Comparison of ENCODE assay signal across 26 cellular contexts in the genomic region with DNA sequence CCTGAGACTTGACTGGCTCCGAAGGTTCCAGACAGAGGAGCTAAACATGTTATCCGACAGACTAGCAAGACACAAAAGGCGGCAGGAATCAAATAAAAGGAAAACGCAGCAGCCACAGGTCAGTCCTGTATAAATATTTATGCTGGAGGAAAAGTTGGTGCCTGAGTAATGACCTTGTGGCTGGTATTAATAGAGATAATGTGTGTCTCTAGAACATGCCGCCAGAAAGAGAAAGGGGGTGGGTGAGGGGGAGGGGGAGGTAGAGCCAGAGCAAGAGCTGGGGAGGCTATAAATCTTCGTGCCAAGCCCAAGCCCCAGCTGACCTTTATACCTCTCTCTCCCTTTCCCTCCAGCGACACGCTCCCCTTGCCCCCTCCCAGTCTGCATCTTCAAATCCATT.
DNase-seq lines count a peak whose midpoint lies in the region; ATAC-seq, FAIRE-seq and TF ChIP-seq lines count a peak whose summit lies in the region.
"Had no signal": no experiment of that assay in that cellular context is flagged by ENCODE, and none has a peak within 500 bp of the region (broad histone marks: within the 10 kb centered on the region; RNA-seq: fewer than 3 reads in every experiment).

No MANE protein-coding gene starts in this region.

- POLR2A ChIA-PET in HepG2 (lab: Yijun Ruan, JAX): no interaction called here

- H3K27ac ChIP-seq in HepG2 (ENCODE audit: extremely low read length, insufficient read depth, low read length): no peak overlapping the region
- no peak overlapping the region for H3K27ac ChIP-seq in right lobe of liver
- no peak overlapping the region for H3K27ac ChIP-seq in adrenal gland
- no peak overlapping the region for H3K27ac ChIP-seq in esophagus squamous epithelium
- H3K27ac ChIP-seq: 22Rv1, C4-2B, RWPE1 had no signal

- no peaks in the 10 kb centered on the region for H3K79me2 ChIP-seq in HepG2 (ENCODE audit: insufficient read depth, low read length)

- TF ChIP-seq POLR2A in HepG2 (IDR thresholded peaks at IDR 0.05; ENCODE audit: insufficient read depth in 1 of 2, low read depth in 2 of 2, low read length in 2 of 2): no peak
- no peak for TF ChIP-seq POLR2A in right lobe of liver (IDR thresholded peaks at IDR 0.05)
- TF ChIP-seq POLR2A in adrenal gland (IDR thresholded peaks at IDR 0.05): no peak
- TF ChIP-seq POLR2A in esophagus squamous epithelium (IDR thresholded peaks at IDR 0.05): no peak

- H3K36me3 Mint-ChIP-seq in nephron progenitor cell (ENCODE audit: low read depth): no peaks in the 10 kb centered on the region
- H3K36me3 Mint-ChIP-seq in T-helper 17 cell (ENCODE audit: low read depth): no peaks in the 10 kb centered on the region
- H3K36me3 Mint-ChIP-seq: CD8-positive, alpha-beta T cell had no signal

- no peak overlapping the region for H3K9ac ChIP-seq in HepG2 (ENCODE audit: insufficient read depth, low read depth, low read length)

- WGBS in HepG2 (ENCODE audit: low lambda C conversion rate): 31% methylated on average over 8 of the region's 8 CpGs
- 30% methylated on average over 8 of the region's 8 CpGs for WGBS in right lobe of liver (ENCODE audit: insufficient coverage, low coverage, low lambda C conversion rate, missing lambda C conversion rate)
- 25 to 32% (median 27%) methylated on average over 8 of the region's 8 CpGs for WGBS in adrenal gland, 4 donors
- 30 to 38% methylated on average over 7 to 8 of the region's 8 CpGs for WGBS in esophagus squamous epithelium, 2 donors

- peaks cover 68% of the 10 kb centered on the region for H3K4me1 Mint-ChIP-seq in nephron progenitor cell
- no peaks in the 10 kb centered on the region for H3K4me1 Mint-ChIP-seq in T-helper 17 cell
- H3K4me1 Mint-ChIP-seq: B cell had no signal

- intact Hi-C loops in HepG2 (cut with micrococcal nuclease; ENCODE audit: unreplicated experiment): no loop called here
- intact Hi-C loops in right lobe of liver (cut with DNase I): no loop called here
- intact Hi-C loops in adrenal gland (cut with DNase I): no loop called here
- intact Hi-C loops in esophagus squamous epithelium (cut with DNase I): no loop called here

- no TSS peak for BruUV-seq in HepG2 (replicated peaks; lab: Mats Ljungman, UMichigan)

- no peak overlapping the region for H2AFZ ChIP-seq in HepG2 (ENCODE audit: low read length)

- FAIRE-seq in HepG2 (lab: Jason Lieb, UNC): no peak
- FAIRE-seq: GM12878, H1 had no signal

- H3K27me3 ChIP-seq in HepG2 (ENCODE audit: control insufficient read depth in 1 of 2, insufficient read depth in 2 of 2, low read length in 2 of 2) (no peaks in the 10 kb centered on the region), right lobe of liver (no peaks in the 10 kb centered on the region), adrenal gland (no peaks in the 10 kb centered on the region), esophagus squamous epithelium (no peaks in the 10 kb centered on the region)

- no peak overlapping the region for H3K4me2 ChIP-seq in HepG2 (ENCODE audit: low read depth, low read length)

- H3K9me3 Mint-ChIP-seq in nephron progenitor cell: no peaks in the 10 kb centered on the region
- H3K9me3 Mint-ChIP-seq: CD8-positive, alpha-beta T cell had no signal

- H3K27ac Mint-ChIP-seq in nephron progenitor cell (no peak overlapping the region), T-helper 17 cell (no peak overlapping the region)
- H3K27ac Mint-ChIP-seq: B cell; CD8-positive, alpha-beta T cell had no signal

- H3K36me3 ChIP-seq in HepG2 (replicated peaks in 1 of 2; ENCODE audit: control insufficient read depth in 1 of 2, insufficient read depth in 2 of 2, low read length in 2 of 2) (no peaks in the 10 kb centered on the region), right lobe of liver (no peaks in the 10 kb centered on the region), adrenal gland (replicated peaks in 1 of 2) (no peaks in the 10 kb centered on the region), esophagus squamous epithelium (no peaks in the 10 kb centered on the region)

- CTCF ChIA-PET in HepG2 (lab: Yijun Ruan, JAX; ENCODE audit: low intra/inter-chr PET ratio, low total read pairs): no interaction called here

- H3K4me3 Mint-ChIP-seq in nephron progenitor cell (peak overlapping the region; percentile 44), T-helper 17 cell (no peak overlapping the region)
- H3K4me3 Mint-ChIP-seq: B cell; CD8-positive, alpha-beta T cell had no signal

- TF ChIP-seq CTCF in HepG2 (CRISPR knock-in tag; IDR thresholded peaks at IDR 0.05) (no peak), right lobe of liver (IDR thresholded peaks at IDR 0.05) (no peak), adrenal gland (IDR thresholded peaks at IDR 0.05) (no peak), nephron progenitor cell (IDR thresholded peaks at IDR 0.05) (no peak), esophagus squamous epithelium (IDR thresholded peaks at IDR 0.05) (no peak)

- H3K9me3 ChIP-seq in HepG2 (ENCODE audit: low read length): no peaks in the 10 kb centered on the region
- H3K9me3 ChIP-seq in right lobe of liver: no peaks in the 10 kb centered on the region
- no peaks in the 10 kb centered on the region for H3K9me3 ChIP-seq in adrenal gland (replicated peaks in 1 of 3)
- no peaks in the 10 kb centered on the region for H3K9me3 ChIP-seq in T-helper 17 cell (ENCODE audit: control insufficient read depth, low read length, poor library complexity, severe bottlenecking)
- H3K9me3 ChIP-seq in esophagus squamous epithelium: no peaks in the 10 kb centered on the region
- H3K9me3 ChIP-seq: Caco-2 had no signal

- no peaks in the 10 kb centered on the region for H4K20me1 ChIP-seq in HepG2 (ENCODE audit: insufficient read depth, low read length)

- in situ Hi-C loops in HepG2 (cut with HindIII; ENCODE audit: extremely low pct_ligation_motif_present, low pct_unique_long_range_greater_than_20kb): no loop called here

- peak; percentile 6 for DNase-seq in HepG2 (ENCODE audit: low spot score)
- DNase-seq in right lobe of liver: no peak
- peak in 5 of 7 donors; percentile 21 to 33 (median 29) for DNase-seq in adrenal gland
- DNase-seq in nephron progenitor cell: peak; percentile 57
- DNase-seq in T-helper 17 cell: no peak
- DNase-seq in esophagus squamous epithelium (lab: John Stamatoyannopoulos, UW): no peak
- no peak for DNase-seq in stimulated activated CD4-positive, alpha-beta T cell treated with anti-CD3 and anti-CD28 coated beads, Interleukin-2, amount 100 ng/mL, for 24 hours
- no peak for DNase-seq in HT-29 (ENCODE audit: low spot score)
- DNase-seq: Caco-2; CD8-positive, alpha-beta T cell; EL; GDM1; NCI-H1092 treated with DMSO at 0.1 percent for 48 hours; NCI-H1436; NCI-H187; NCI-H2081 treated with DMSO at 0.1 percent for 48 hours; NCI-H2171; NCI-H524 treated with DMSO at 0.1 percent for 48 hours; SHP77 had no signal

- H3K4me3 ChIP-seq in HepG2 (replicated peaks in 1 of 3; ENCODE audit: insufficient read depth in 1 of 3, low read depth in 2 of 3, low read length in 3 of 3): no peak overlapping the region
- no peak overlapping the region for H3K4me3 ChIP-seq in right lobe of liver
- H3K4me3 ChIP-seq in adrenal gland: no peak overlapping the region
- no peak overlapping the region for H3K4me3 ChIP-seq in esophagus squamous epithelium
- H3K4me3 ChIP-seq: GM12878 had no signal

- TF ChIP-seq EP300 in HepG2 (IDR thresholded peaks at IDR 0.05; ENCODE audit: low read depth in 2 of 2, low read length in 2 of 2) (no peak), HepG2 (CRISPR knock-in tag; IDR thresholded peaks at IDR 0.05; ENCODE audit: borderline replicate concordance) (no peak)

- H3K4me1 ChIP-seq in HepG2 (ENCODE audit: insufficient read depth, low read length) (no peaks in the 10 kb centered on the region), right lobe of liver (no peaks in the 10 kb centered on the region), adrenal gland (replicated peaks in 1 of 2) (peaks cover 0 to 7% of the 10 kb centered on the region in 2 donors), esophagus squamous epithelium (no peaks in the 10 kb centered on the region)
- H3K4me1 ChIP-seq: Caco-2 had no signal

- ATAC-seq in HepG2 (no peak), right lobe of liver (no peak), T-helper 17 cell (no peak)
- ATAC-seq: CD8-positive, alpha-beta T cell; GM12878; Panc1 had no signal

- H3K27me3 Mint-ChIP-seq in nephron progenitor cell (ENCODE audit: low read depth, poor library complexity): peaks cover 15% of the 10 kb centered on the region
- H3K27me3 Mint-ChIP-seq in T-helper 17 cell: no peaks in the 10 kb centered on the region

- no peak for TF ChIP-seq RAD21 in HepG2 (CRISPR knock-in tag; IDR thresholded peaks at IDR 0.05)

TF ChIP-seq in HepG2, 621 proteins besides CTCF, POLR2A, EP300 and RAD21 (continues in another document):
- TF ChIP-seq DMTF1 (CRISPR knock-in tag; IDR thresholded peaks at IDR 0.05) (no peak), ZNF7 (CRISPR knock-in tag; IDR thresholded peaks at IDR 0.05) (peak; percentile 57; the same call in 1 of the 2 replicates)

Comparison
In these comparisons a context has a peak if more than half of its experiments do, and no peak if none do; other contexts are left out.
1. DNase-seq: peak in HepG2 (single experiment), adrenal gland (5 of 7) and nephron progenitor cell (single experiment); none in right lobe of liver (0 of 3), T-helper 17 cell (0 of 3), esophagus squamous epithelium (single experiment), stimulated activated CD4-positive, alpha-beta T cell treated with anti-CD3 and anti-CD28 coated beads, Interleukin-2, amount 100 ng/mL, for 24 hours (0 of 2) and HT-29 (single experiment).